9 cellular contexts compared by ENCODE assay signal in the genomic region with DNA sequence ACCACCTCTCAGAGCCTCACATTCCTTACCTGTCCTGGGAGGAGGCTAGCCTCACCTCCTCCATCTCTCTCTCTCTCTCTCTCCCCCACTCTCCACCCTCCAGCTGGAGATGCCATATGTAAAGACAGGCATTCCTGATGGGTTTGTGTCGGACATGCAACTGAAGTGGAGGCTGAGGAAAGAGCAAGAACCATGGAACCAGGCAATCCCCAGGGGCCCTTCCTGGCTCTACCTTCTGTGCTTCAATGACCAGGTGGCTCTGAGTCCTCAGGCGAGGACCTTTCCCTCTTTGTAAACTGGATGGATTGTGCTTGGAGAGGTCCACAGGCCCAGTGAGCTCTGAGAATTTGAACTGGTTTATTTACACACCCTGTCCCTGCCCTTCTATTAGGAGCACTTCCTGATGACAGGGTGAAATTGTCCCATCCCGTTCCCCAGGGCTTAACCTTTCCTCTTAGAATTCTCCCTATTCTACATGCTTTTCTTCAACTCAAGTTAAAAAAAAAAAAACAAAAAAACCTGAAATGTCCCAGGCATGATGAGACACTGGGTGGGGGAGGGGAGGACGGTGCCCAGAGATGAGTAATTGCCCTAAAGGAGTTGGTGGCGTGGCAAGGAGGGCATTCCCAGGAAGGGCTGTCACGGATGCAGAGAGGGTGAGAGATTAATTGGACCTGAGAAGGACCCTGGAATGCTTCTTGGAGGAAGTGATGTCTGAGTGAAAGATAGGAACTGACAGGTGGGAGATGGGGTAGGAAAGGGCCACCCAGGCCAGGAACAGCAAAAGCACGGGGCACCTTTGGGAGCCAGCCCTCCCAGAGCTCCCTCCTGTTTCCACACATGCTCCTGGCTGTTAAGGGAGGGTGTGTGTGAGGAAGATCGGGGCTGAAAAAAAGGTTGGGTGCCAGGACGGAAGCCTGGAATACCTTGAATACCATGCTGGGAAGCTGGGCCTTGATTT. TPM values are rescaled to one million over a fixed set of nuclear protein-coding genes. Genes with fewer than 3 reads are reported as not detected.
DNase-seq lines count a peak whose midpoint lies in the region; ATAC-seq and TF ChIP-seq lines count a peak whose summit lies in the region.
"Had no signal": no experiment of that assay in that cellular context is flagged by ENCODE, and none has a peak within 500 bp of the region (broad histone marks: within the 10 kb centered on the region; RNA-seq: fewer than 3 reads in every experiment).

No MANE protein-coding gene starts in this region.

- no peaks in the 10 kb centered on the region for H4K20me1 ChIP-seq in GM23338 (replicated peaks; ENCODE audit: insufficient read depth)

- peak overlapping the region; percentile 48; the same call in 1 of the 2 replicates for H3K4me2 ChIP-seq in GM23338

- no peak overlapping the region; the same call in 2 of the 3 replicates for H3K4me3 Mint-ChIP-seq in GM23338

- H3K27ac ChIP-seq in GM23338 (ENCODE audit: low read depth): peak overlapping the region; percentile 85

- no peaks in the 10 kb centered on the region for H3K36me3 ChIP-seq in GM23338 (ENCODE audit: insufficient read depth)

- H3K9me2 ChIP-seq in GM23338 (ENCODE audit: insufficient read depth): no peaks in the 10 kb centered on the region

- H3K9me3 Mint-ChIP-seq in GM23338: no peaks in the 10 kb centered on the region

- peaks cover 46% of the 10 kb centered on the region for H3K4me1 ChIP-seq in GM23338 (ENCODE audit: insufficient read depth)

- H3K79me2 ChIP-seq in GM23338 (replicated peaks; ENCODE audit: insufficient read depth): no peaks in the 10 kb centered on the region

- H3K27me3 Mint-ChIP-seq in GM23338 (ENCODE audit: insufficient read depth, low read depth, poor library complexity): peaks cover 32% of the 10 kb centered on the region

- H3K4me3 ChIP-seq in GM23338: no peak overlapping the region

- H3K27ac Mint-ChIP-seq in GM23338: peak overlapping the region; percentile 18

- H3K27me3 ChIP-seq in GM23338 (ENCODE audit: insufficient read depth): no peaks in the 10 kb centered on the region

- DNase-seq in 8988T: peak; percentile 69
- DNase-seq in GM23338 (ENCODE audit: low spot score): no peak
- DNase-seq in astrocyte of the hippocampus (ENCODE audit: low read depth, low spot score): peak; percentile 81
- peak; percentile 43 for DNase-seq in left kidney (ENCODE audit: low read depth, low spot score)
- no peak for DNase-seq in NCI-H2227 (lab: John Stamatoyannopoulos, UW; ENCODE audit: unreplicated experiment)
- DNase-seq in CD1c-positive myeloid dendritic cell (ENCODE audit: extremely low spot score): no peak
- DNase-seq: T-helper 1 cell had no signal

- H2AFZ ChIP-seq in GM23338: no peak overlapping the region

- H3K36me3 Mint-ChIP-seq in GM23338 (ENCODE audit: low read depth): peaks cover 15% of the 10 kb centered on the region

- 0 out of 2 replicates have a peak, but pooled peaks cover 15% of the 10 kb centered on the region for H3F3A ChIP-seq in GM23338 (replicated peaks; ENCODE audit: low read depth)

- ATAC-seq in GM23338 (no peak), HG02623 (IDR thresholded peaks at IDR 0.05; ENCODE audit: unreplicated experiment) (no peak), HG02840 (IDR thresholded peaks at IDR 0.05; ENCODE audit: low FRiP score, unreplicated experiment) (no peak)

- TF ChIP-seq CTCF in GM23338 (conservative IDR thresholded peaks at IDR 0.05; ENCODE audit: low read depth in 2 of 2): no peak

- H3K4me1 Mint-ChIP-seq in GM23338: peaks cover 61% of the 10 kb centered on the region

TF ChIP-seq in GM23338, 12 proteins besides CTCF, POLR2A, EP300 and RAD21 (continues in another document):
- no peak for TF ChIP-seq NANOG (IDR thresholded peaks at IDR 0.05; ENCODE audit: borderline replicate concordance)
- no peak for TF ChIP-seq EZH2 (IDR thresholded peaks at IDR 0.05; ENCODE audit: low read depth, unreplicated experiment)
- TF ChIP-seq POLR2AphosphoS5 (IDR thresholded peaks at IDR 0.05; ENCODE audit: low read depth): no peak
- TF ChIP-seq, protein P1, sequence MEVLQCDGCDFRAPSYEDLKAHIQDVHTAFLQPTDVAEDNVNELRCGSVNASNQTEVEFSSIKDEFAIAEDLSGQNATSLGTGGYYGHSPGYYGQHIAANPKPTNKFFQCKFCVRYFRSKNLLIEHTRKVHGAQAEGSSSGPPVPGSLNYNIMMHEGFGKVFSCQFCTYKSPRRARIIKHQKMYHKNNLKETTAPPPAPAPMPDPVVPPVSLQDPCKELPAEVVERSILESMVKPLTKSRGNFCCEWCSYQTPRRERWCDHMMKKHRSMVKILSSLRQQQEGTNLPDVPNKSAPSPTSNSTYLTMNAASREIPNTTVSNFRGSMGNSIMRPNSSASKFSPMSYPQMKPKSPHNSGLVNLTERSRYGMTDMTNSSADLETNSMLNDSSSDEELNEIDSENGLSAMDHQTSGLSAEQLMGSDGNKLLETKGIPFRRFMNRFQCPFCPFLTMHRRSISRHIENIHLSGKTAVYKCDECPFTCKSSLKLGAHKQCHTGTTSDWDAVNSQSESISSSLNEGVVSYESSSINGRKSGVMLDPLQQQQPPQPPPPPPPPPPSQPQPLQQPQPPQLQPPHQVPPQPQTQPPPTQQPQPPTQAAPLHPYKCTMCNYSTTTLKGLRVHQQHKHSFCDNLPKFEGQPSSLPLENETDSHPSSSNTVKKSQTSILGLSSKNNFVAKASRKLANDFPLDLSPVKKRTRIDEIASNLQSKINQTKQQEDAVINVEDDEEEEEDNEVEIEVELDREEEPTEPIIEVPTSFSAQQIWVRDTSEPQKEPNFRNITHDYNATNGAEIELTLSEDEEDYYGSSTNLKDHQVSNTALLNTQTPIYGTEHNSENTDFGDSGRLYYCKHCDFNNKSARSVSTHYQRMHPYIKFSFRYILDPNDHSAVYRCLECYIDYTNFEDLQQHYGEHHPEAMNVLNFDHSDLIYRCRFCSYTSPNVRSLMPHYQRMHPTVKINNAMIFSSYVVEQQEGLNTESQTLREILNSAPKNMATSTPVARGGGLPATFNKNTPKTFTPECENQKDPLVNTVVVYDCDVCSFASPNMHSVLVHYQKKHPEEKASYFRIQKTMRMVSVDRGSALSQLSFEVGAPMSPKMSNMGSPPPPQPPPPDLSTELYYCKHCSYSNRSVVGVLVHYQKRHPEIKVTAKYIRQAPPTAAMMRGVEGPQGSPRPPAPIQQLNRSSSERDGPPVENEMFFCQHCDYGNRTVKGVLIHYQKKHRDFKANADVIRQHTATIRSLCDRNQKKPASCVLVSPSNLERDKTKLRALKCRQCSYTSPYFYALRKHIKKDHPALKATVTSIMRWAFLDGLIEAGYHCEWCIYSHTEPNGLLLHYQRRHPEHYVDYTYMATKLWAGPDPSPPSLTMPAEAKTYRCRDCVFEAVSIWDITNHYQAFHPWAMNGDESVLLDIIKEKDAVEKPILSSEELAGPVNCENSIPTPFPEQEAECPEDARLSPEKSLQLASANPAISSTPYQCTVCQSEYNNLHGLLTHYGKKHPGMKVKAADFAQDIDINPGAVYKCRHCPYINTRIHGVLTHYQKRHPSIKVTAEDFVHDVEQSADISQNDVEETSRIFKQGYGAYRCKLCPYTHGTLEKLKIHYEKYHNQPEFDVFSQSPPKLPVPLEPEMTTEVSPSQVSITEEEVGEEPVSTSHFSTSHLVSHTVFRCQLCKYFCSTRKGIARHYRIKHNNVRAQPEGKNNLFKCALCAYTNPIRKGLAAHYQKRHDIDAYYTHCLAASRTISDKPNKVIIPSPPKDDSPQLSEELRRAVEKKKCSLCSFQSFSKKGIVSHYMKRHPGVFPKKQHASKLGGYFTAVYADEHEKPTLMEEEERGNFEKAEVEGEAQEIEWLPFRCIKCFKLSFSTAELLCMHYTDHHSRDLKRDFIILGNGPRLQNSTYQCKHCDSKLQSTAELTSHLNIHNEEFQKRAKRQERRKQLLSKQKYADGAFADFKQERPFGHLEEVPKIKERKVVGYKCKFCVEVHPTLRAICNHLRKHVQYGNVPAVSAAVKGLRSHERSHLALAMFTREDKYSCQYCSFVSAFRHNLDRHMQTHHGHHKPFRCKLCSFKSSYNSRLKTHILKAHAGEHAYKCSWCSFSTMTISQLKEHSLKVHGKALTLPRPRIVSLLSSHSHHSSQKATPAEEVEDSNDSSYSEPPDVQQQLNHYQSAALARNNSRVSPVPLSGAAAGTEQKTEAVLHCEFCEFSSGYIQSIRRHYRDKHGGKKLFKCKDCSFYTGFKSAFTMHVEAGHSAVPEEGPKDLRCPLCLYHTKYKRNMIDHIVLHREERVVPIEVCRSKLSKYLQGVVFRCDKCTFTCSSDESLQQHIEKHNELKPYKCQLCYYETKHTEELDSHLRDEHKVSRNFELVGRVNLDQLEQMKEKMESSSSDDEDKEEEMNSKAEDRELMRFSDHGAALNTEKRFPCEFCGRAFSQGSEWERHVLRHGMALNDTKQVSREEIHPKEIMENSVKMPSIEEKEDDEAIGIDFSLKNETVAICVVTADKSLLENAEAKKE (CRISPR knock-in tag; IDR thresholded peaks at IDR 0.05): no peak
- TF ChIP-seq, protein P2, sequence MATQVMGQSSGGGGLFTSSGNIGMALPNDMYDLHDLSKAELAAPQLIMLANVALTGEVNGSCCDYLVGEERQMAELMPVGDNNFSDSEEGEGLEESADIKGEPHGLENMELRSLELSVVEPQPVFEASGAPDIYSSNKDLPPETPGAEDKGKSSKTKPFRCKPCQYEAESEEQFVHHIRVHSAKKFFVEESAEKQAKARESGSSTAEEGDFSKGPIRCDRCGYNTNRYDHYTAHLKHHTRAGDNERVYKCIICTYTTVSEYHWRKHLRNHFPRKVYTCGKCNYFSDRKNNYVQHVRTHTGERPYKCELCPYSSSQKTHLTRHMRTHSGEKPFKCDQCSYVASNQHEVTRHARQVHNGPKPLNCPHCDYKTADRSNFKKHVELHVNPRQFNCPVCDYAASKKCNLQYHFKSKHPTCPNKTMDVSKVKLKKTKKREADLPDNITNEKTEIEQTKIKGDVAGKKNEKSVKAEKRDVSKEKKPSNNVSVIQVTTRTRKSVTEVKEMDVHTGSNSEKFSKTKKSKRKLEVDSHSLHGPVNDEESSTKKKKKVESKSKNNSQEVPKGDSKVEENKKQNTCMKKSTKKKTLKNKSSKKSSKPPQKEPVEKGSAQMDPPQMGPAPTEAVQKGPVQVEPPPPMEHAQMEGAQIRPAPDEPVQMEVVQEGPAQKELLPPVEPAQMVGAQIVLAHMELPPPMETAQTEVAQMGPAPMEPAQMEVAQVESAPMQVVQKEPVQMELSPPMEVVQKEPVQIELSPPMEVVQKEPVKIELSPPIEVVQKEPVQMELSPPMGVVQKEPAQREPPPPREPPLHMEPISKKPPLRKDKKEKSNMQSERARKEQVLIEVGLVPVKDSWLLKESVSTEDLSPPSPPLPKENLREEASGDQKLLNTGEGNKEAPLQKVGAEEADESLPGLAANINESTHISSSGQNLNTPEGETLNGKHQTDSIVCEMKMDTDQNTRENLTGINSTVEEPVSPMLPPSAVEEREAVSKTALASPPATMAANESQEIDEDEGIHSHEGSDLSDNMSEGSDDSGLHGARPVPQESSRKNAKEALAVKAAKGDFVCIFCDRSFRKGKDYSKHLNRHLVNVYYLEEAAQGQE (IDR thresholded peaks at IDR 0.05; ENCODE audit: unreplicated experiment): no peak

RNA-seq across cellular contexts. Expression of a gene that starts 50.2 kb away (rescaled TPM):
- total RNA-seq in GM23338 (2014; rRNA removed; shearing (Covaris generic)): 37.2 and 40.9 TPM in 2 replicates
- 89.5 and 95.6 TPM in 2 replicates for polyA plus RNA-seq in GM23338 (2016; fragmentation: Nextera tagmentation; extraction: Ambion mirVana)

Comparison
In these comparisons a context has a peak if more than half of its experiments do, and no peak if none do; other contexts are left out.
1. DNase-seq: peak in 8988T (single experiment), astrocyte of the hippocampus (single experiment) and left kidney (single experiment); none in GM23338 (single experiment), NCI-H2227 (single experiment) and CD1c-positive myeloid dendritic cell (single experiment).